ENCODE assay signal across 21 cellular contexts in genomic region chr5:95446560-95447221, GRCh38. TPM values are rescaled to one million over a fixed set of nuclear protein-coding genes. Genes with fewer than 3 reads are reported as not detected.
DNase-seq lines count a peak whose midpoint lies in the region; ATAC-seq, FAIRE-seq and TF ChIP-seq lines count a peak whose summit lies in the region.
"Had no signal": no experiment of that assay in that cellular context is flagged by ENCODE, and none has a peak within 500 bp of the region (broad histone marks: within the 10 kb centered on the region; RNA-seq: fewer than 3 reads in every experiment).

No MANE protein-coding gene starts in this region.

- CTCF ChIA-PET in A549 (lab: Yijun Ruan, JAX), result no interaction called here

- ATAC-seq in A549, result peak in 1 of 2 experiments; percentile 33; a peak in 2 of 6 replicates

- H3K4me3 ChIP-seq in A549, result no peak overlapping the region
- H3K4me3 ChIP-seq: sigmoid colon, thyroid gland had no signal

- TF ChIP-seq POLR2A in A549 (IDR thresholded peaks at IDR 0.05; ENCODE audit: low read length), result no peak

- H3K4me2 ChIP-seq in A549, result peak overlapping the region; percentile 21; the same call in 1 of the 3 replicates

- TF ChIP-seq EP300 in A549 (IDR thresholded peaks at IDR 0.05) (no peak), Ishikawa (IDR thresholded peaks at IDR 0.05; ENCODE audit: borderline replicate concordance) (no peak)

- no peak overlapping the region for H3K27ac ChIP-seq in A549
- H3K27ac ChIP-seq: neutrophil, sigmoid colon, thyroid gland had no signal

- FAIRE-seq in A549 (lab: Jason Lieb, UNC), result no peak
- FAIRE-seq: A204.1, endometrium had no signal

- H3K9me3 ChIP-seq in A549, result no peaks in the 10 kb centered on the region
- H3K9me3 ChIP-seq: neutrophil, sigmoid colon, thyroid gland had no signal

- TF ChIP-seq RAD21 in A549 (conservative IDR thresholded peaks at IDR 0.05 in 1 of 2, IDR thresholded peaks at IDR 0.05 in 1 of 2) (no peak), Ishikawa (IDR thresholded peaks at IDR 0.05; ENCODE audit: low read depth) (no peak)

- POLR2A ChIA-PET in A549 (lab: Yijun Ruan, JAX), result no interaction called here

- DNase-seq in A549 (ENCODE audit: low read depth in 1 of 2, low spot score in 1 of 2) (no peak), astrocyte of the hippocampus (ENCODE audit: low read depth, low spot score) (peak; percentile 65), islet precursor cell (peak; percentile 62), SW 1271 (lab: John Stamatoyannopoulos, UW) (no peak), DMS153 (lab: John Stamatoyannopoulos, UW) (no peak), NCI-H1436 (lab: John Stamatoyannopoulos, UW) (no peak)
- DNase-seq in stimulated activated CD4-positive, alpha-beta T cell treated with anti-CD3 and anti-CD28 coated beads, Interleukin-4, amount 100 ng/mL, for 1 hour, result no peak
- DNase-seq: activated T-cell treated with anti-CD3 and anti-CD28 coated beads, Interleukin-2, amount 50 U/mL, for 1 hour; CD4-positive, alpha-beta T cell; central memory CD4-positive, alpha-beta T cell; immature natural killer cell; midbrain; NCI-H1092 treated with DMSO at 0.1 percent for 48 hours; sigmoid colon; stimulated activated CD4-positive, alpha-beta T cell treated with anti-CD3 and anti-CD28 coated beads, Interleukin-4, amount 100 ng/mL, for 24 hours had no signal

- TF ChIP-seq CTCF in A549 (IDR thresholded peaks at IDR 0.05), result no peak

- 19% methylated on average over 1 of the region's 1 CpG for WGBS in A549 (ENCODE audit: missing lambda C conversion rate)

- peaks cover 3% of the 10 kb centered on the region; the same call in 1 of the 3 replicates for H3K4me1 ChIP-seq in A549
- H3K4me1 ChIP-seq: sigmoid colon, thyroid gland had no signal

TF ChIP-seq in A549, 52 proteins besides CTCF, POLR2A, EP300 and RAD21:
- TF ChIP-seq HOXB5 (CRISPR knock-in tag; IDR thresholded peaks at IDR 0.05), result no peak
- TF ChIP-seq MAFK (IDR thresholded peaks at IDR 0.05; ENCODE audit: partially characterized antibody), result no peak
- no peak for TF ChIP-seq BCL3 (IDR thresholded peaks at IDR 0.05)
- TF ChIP-seq ZFP36 (IDR thresholded peaks at IDR 0.05; ENCODE audit: borderline replicate concordance, partially characterized antibody), result no peak
- no peak for TF ChIP-seq USF2 (IDR thresholded peaks at IDR 0.05)
TF ChIP-seq in A549: peak in this region for 0.

TF ChIP-seq in Ishikawa, 13 proteins besides CTCF, POLR2A, EP300 and RAD21:
- TF ChIP-seq TEAD4 (IDR thresholded peaks at IDR 0.05) (0 out of 2 replicates have a peak, but pooled peaks have one; percentile 13), TCF12 (IDR thresholded peaks at IDR 0.05; ENCODE audit: low read depth) (no peak), YY1 (IDR thresholded peaks at IDR 0.05; ENCODE audit: low read depth) (no peak), EGR1 (IDR thresholded peaks at IDR 0.05) (no peak), FOXM1 (IDR thresholded peaks at IDR 0.05; ENCODE audit: borderline replicate concordance, low read depth) (no peak), NFIC (IDR thresholded peaks at IDR 0.05) (no peak), CEBPB (IDR thresholded peaks at IDR 0.05) (no peak), ZBTB7A (IDR thresholded peaks at IDR 0.05; ENCODE audit: low read depth) (no peak), USF1 (IDR thresholded peaks at IDR 0.05) (no peak)

RNA-seq across cellular contexts. Expression of gene FAM81B, which starts 55.5 kb away (rescaled TPM):
- 0.05 TPM in 1 of 2 replicates, not detected in the other for polyA plus RNA-seq in A549 (2011; rRNA removed)
- not detected in 2 replicates for polyA plus RNA-seq in A549 (2012; cell fraction: cytosol; rRNA removed)
- polyA plus RNA-seq in A549 (2012; cell fraction: nucleus; rRNA removed), result not detected in 2 replicates
- polyA plus RNA-seq in A549 (2017; fragmentation: RNase III; extraction: RNeasy Plus Mini Kit Qiagen cat#74134 plus additional on column Dnase treatment), result not detected in 3 replicates
- not detected in 2 replicates for polyA minus RNA-seq in A549 (2011; rRNA and poly(A)+ RNA removed)
- polyA plus RNA-seq: IgD-negative memory B cell, sigmoid colon had no signal

Comparison
In these comparisons a context has a peak if more than half of its experiments do, and no peak if none do; other contexts are left out.
1. DNase-seq: peak in astrocyte of the hippocampus (single experiment) and islet precursor cell (single experiment); none in A549 (0 of 2), stimulated activated CD4-positive, alpha-beta T cell treated with anti-CD3 and anti-CD28 coated beads, Interleukin-4, amount 100 ng/mL, for 1 hour (single experiment), SW 1271 (0 of 2), DMS153 (single experiment) and NCI-H1436 (single experiment).